Comparison of ENCODE assay signal across 8 cellular contexts in genomic region chr15:38474155-38474757, GRCh38. TPM values are rescaled to one million over a fixed set of nuclear protein-coding genes. Genes with fewer than 3 reads are reported as not detected.
DNase-seq lines count a peak whose midpoint lies in the region; ATAC-seq and TF ChIP-seq lines count a peak whose summit lies in the region.

No MANE protein-coding gene starts in this region.

- TF ChIP-seq CTCF in Peyer's patch (IDR thresholded peaks at IDR 0.05) = peak; percentile 33 to 90 (median 77)
- peak; percentile 75 for TF ChIP-seq CTCF in cardiac fibroblast (IDR thresholded peaks at IDR 0.05; ENCODE audit: low read depth, low read length)
- peak; percentile 38 to 68 (median 51) for TF ChIP-seq CTCF in testis (IDR thresholded peaks at IDR 0.05)

- H3K4me3 ChIP-seq in Peyer's patch (no peak overlapping the region), cardiac fibroblast (replicated peaks in 1 of 2; ENCODE audit: low read depth in 2 of 2, low read length in 2 of 2) (no peak overlapping the region), testis (no peak overlapping the region)

- H3K27ac ChIP-seq in Peyer's patch = no peak overlapping the region
- H3K27ac ChIP-seq in testis = no peak overlapping the region

- peak; percentile 84 for ATAC-seq in GM21737 (IDR thresholded peaks at IDR 0.05; ENCODE audit: unreplicated experiment)

- H3K27me3 ChIP-seq in Peyer's patch (no peaks in the 10 kb centered on the region), testis (no peaks in the 10 kb centered on the region)

- H3K4me1 ChIP-seq in Peyer's patch (no peaks in the 10 kb centered on the region), testis (no peaks in the 10 kb centered on the region)

- 75 to 76% methylated on average over 4 of the region's 4 CpGs for WGBS in testis, 2 donors

- intact Hi-C loops in testis (cut with DNase I; ENCODE audit: low total_unique reads) = no loop called here

- peaks cover 0 to 24% (median 0%) of the 10 kb centered on the region in 3 donors for H3K36me3 ChIP-seq in Peyer's patch
- no peaks in the 10 kb centered on the region for H3K36me3 ChIP-seq in testis (ENCODE audit: low read depth, missing control alignments)

- TF ChIP-seq POLR2A in Peyer's patch (IDR thresholded peaks at IDR 0.05) = no peak
- no peak for TF ChIP-seq POLR2A in testis (IDR thresholded peaks at IDR 0.05)

- DNase-seq in stimulated activated CD4-positive, alpha-beta T cell treated with anti-CD3 and anti-CD28 coated beads, Interleukin-4, amount 100 ng/mL, for 24 hours = peak; percentile 43
- no peak for DNase-seq in stimulated activated CD4-positive, alpha-beta T cell treated with anti-CD3 and anti-CD28 coated beads, Interleukin-4, amount 100 ng/mL, for 1 hour
- DNase-seq in HuH-7.5 (ENCODE audit: low spot score) = peak; percentile 15
- peak in 1 of 3 donors; percentile 54 for DNase-seq in Peyer's patch
- DNase-seq in cardiac fibroblast (ENCODE audit: low read depth in 2 of 2) = peak; percentile 79 to 81
- DNase-seq in kidney glomerular epithelial cell (lab: John Stamatoyannopoulos, UW) = peak; percentile 69
- peak; percentile 43 for DNase-seq in testis

- H3K9me3 ChIP-seq in Peyer's patch (no peaks in the 10 kb centered on the region), testis (no peaks in the 10 kb centered on the region)

RNA-seq across cellular contexts. Expression of gene FAM98B, which starts 20.3 kb away (rescaled TPM):
- total RNA-seq in Peyer's patch = 10 to 100 TPM in 1 of 4 donors, 1 to 10 TPM in 3; 7.7 to 10.5 (median 9.2) TPM
- total RNA-seq in testis = 10 to 100 TPM; 15.6 to 16.1 TPM
- polyA plus RNA-seq in testis (ENCODE audit: insufficient read depth, low read depth, low replicate concordance) = 18.4 TPM
